21 cellular contexts compared by ENCODE assay signal in the genomic region with DNA sequence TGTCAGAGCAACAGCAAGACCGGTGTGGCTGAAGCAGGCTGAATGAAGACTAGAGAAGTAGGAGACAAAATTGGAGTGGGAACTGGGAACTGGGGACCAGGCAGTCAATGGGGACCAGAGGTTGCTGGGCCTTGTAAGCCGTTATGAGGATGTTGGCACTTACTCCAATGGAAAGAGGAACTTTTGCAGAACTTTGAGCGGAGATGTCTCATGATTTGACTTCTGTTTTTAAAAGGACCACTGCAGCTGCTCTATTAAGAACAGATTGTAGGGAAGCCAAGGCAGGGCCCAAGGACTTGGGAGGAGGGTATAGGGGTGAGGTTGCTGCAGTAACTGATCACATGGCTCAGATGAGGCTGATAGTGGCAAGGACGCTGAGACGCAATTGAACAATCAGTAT. TPM values are rescaled to one million over a fixed set of nuclear protein-coding genes. Genes with fewer than 3 reads are reported as not detected.
A peak's percentile ranks its signal among the peaks of the same experiment; 100 is the strongest.
DNase-seq lines count a peak whose midpoint lies in the region; ATAC-seq, FAIRE-seq and TF ChIP-seq lines count a peak whose summit lies in the region.
"Had no signal": no experiment of that assay in that cellular context is flagged by ENCODE, and none has a peak within 500 bp of the region (broad histone marks: within the 10 kb centered on the region; RNA-seq: fewer than 3 reads in every experiment).

No MANE protein-coding gene starts in this region.

- no peak overlapping the region for H3K23ac ChIP-seq in mesenchymal stem cell (ENCODE audit: low read length in 2 of 2)

- H3K4me1 ChIP-seq in A549: peaks cover 20% of the 10 kb centered on the region
- H3K4me1 ChIP-seq in K562 (replicated peaks in 1 of 2; ENCODE audit: control insufficient read depth in 2 of 2, insufficient read depth in 2 of 2, low read length in 2 of 2): no peaks in the 10 kb centered on the region
- peaks cover 10% of the 10 kb centered on the region for H3K4me1 ChIP-seq in mesenchymal stem cell (ENCODE audit: control insufficient read depth, insufficient read depth, low read depth, low read length)

- H4K8ac ChIP-seq in mesenchymal stem cell (ENCODE audit: low read length): no peak overlapping the region

- H3K79me1 ChIP-seq in mesenchymal stem cell (replicated peaks; ENCODE audit: low read length, poor library complexity, severe bottlenecking): no peaks in the 10 kb centered on the region

- no peak overlapping the region for H3K4me3 Mint-ChIP-seq in nephron progenitor cell
- H3K4me3 Mint-ChIP-seq: central memory CD8-positive, alpha-beta T cell; HFFc6; T-cell had no signal

- no peaks in the 10 kb centered on the region for H3K9me3 ChIP-seq in A549
- H3K9me3 ChIP-seq in K562 (replicated peaks; ENCODE audit: control insufficient read depth, insufficient read depth, low read depth, low read length): no peaks in the 10 kb centered on the region
- H3K9me3 ChIP-seq in mesenchymal stem cell (ENCODE audit: control insufficient read depth, low read length): no peaks in the 10 kb centered on the region
- H3K9me3 ChIP-seq: adrenal gland, tibial nerve had no signal

- no peaks in the 10 kb centered on the region for H3K27me3 ChIP-seq in K562 (ENCODE audit: control insufficient read depth in 2 of 2, insufficient read depth in 2 of 2, low read length in 2 of 2)
- no peaks in the 10 kb centered on the region for H3K27me3 ChIP-seq in mesenchymal stem cell (ENCODE audit: control insufficient read depth in 1 of 2, insufficient read depth in 1 of 2, low read length in 2 of 2)
- H3K27me3 ChIP-seq: adrenal gland, tibial nerve had no signal

- H3K27ac Mint-ChIP-seq in nephron progenitor cell: no peak overlapping the region
- H3K27ac Mint-ChIP-seq: activated T-helper 2 cell treated with anti-CD3 and anti-CD28 coated beads, Interferon-gamma antibody, Interleukin-2, Interleukin-4, amounts not matched to agents 10 μg/mL and 5 μg/mL and 100 μg/mL, durations not matched to agents 14 hours and 24 hours and 36 hours; HFFc6; T-cell had no signal

- H3K18ac ChIP-seq in mesenchymal stem cell (ENCODE audit: low read depth in 1 of 2, low read length in 2 of 2): peak overlapping the region in 1 of 2 experiments; percentile 1

- H2BK12ac ChIP-seq in mesenchymal stem cell (ENCODE audit: low read length in 2 of 2): peak overlapping the region in 1 of 2 experiments; percentile 4

- H2BK15ac ChIP-seq in mesenchymal stem cell (ENCODE audit: low read depth, poor library complexity, severe bottlenecking): no peak overlapping the region

- H3K27me3 Mint-ChIP-seq in nephron progenitor cell (ENCODE audit: low read depth, poor library complexity): no peaks in the 10 kb centered on the region
- H3K27me3 Mint-ChIP-seq: central memory CD8-positive, alpha-beta T cell; T-cell had no signal

- no peaks in the 10 kb centered on the region for H3K9me1 ChIP-seq in K562 (ENCODE audit: control insufficient read depth, insufficient read depth, low read length)

- no peak for TF ChIP-seq POLR2A in A549 (IDR thresholded peaks at IDR 0.05; ENCODE audit: low read length)
- TF ChIP-seq POLR2A in K562 (conservative IDR thresholded peaks at IDR 0.05): no peak

- no peak overlapping the region for H3K14ac ChIP-seq in mesenchymal stem cell (ENCODE audit: low read length in 2 of 2)

- no peak for TF ChIP-seq RAD21 in A549 (conservative IDR thresholded peaks at IDR 0.05 in 1 of 2, IDR thresholded peaks at IDR 0.05 in 1 of 2)
- TF ChIP-seq RAD21 in K562 (CRISPR knock-in tag; conservative IDR thresholded peaks at IDR 0.05 in 1 of 2, IDR thresholded peaks at IDR 0.05 in 1 of 2): no peak

- H3K36me3 ChIP-seq in K562 (ENCODE audit: control insufficient read depth, insufficient read depth, low read length): no peaks in the 10 kb centered on the region
- no peaks in the 10 kb centered on the region for H3K36me3 ChIP-seq in mesenchymal stem cell (ENCODE audit: control insufficient read depth in 1 of 2, insufficient read depth in 2 of 2, low read depth in 1 of 2, low read length in 2 of 2)
- H3K36me3 ChIP-seq: adrenal gland, tibial nerve had no signal

- TF ChIP-seq CTCF in A549 (IDR thresholded peaks at IDR 0.05): no peak
- TF ChIP-seq CTCF in K562 (IDR thresholded peaks at IDR 0.05 in 2 of 3, conservative IDR thresholded peaks at IDR 0.05 in 1 of 3; ENCODE audit: insufficient read depth in 2 of 3, low read depth in 1 of 3, low read length in 3 of 3): no peak
- no peak for TF ChIP-seq CTCF in nephron progenitor cell (IDR thresholded peaks at IDR 0.05)

- H3K4ac ChIP-seq in mesenchymal stem cell (ENCODE audit: low read depth in 1 of 2, low read length in 2 of 2): no peak overlapping the region

- intact Hi-C loops in K562 (cut with micrococcal nuclease): no loop called here

- no TSS peak for BruUV-seq in K562 (replicated peaks; lab: Mats Ljungman, UMichigan)

- no peak overlapping the region for H3K4me2 ChIP-seq in A549
- no peak overlapping the region for H3K4me2 ChIP-seq in K562 (ENCODE audit: insufficient read depth, low read length)
- no peak overlapping the region for H3K4me2 ChIP-seq in mesenchymal stem cell (ENCODE audit: low read length, poor library complexity, severe bottlenecking)

- in situ Hi-C loops in K562 (cut with MboI): no loop called here

- POLR2A ChIA-PET in A549 (lab: Yijun Ruan, JAX): no interaction called here
- POLR2A ChIA-PET in K562 (lab: Yijun Ruan, JAX): interaction anchor here (0.7 kb wide), 1 partner anchor 20 kb away, joined by 3 read pairs; no protein-coding TSS in a partner anchor

- ATAC-seq in A549: no peak
- ATAC-seq in K562: no peak
- no peak for ATAC-seq in HG02981 (IDR thresholded peaks at IDR 0.05; ENCODE audit: unreplicated experiment)
- ATAC-seq: Panc1, T-cell had no signal

- peak overlapping the region; percentile 6 for H2AK5ac ChIP-seq in mesenchymal stem cell (ENCODE audit: low read length, severe bottlenecking)

- TF ChIP-seq EP300 in A549 (IDR thresholded peaks at IDR 0.05) (no peak), K562 (IDR thresholded peaks at IDR 0.05; ENCODE audit: low read length) (no peak)

- WGBS in A549 (ENCODE audit: missing lambda C conversion rate): 95% methylated on average over 5 of the region's 5 CpGs
- 43% methylated on average over 5 of the region's 5 CpGs for WGBS in K562 (ENCODE audit: insufficient coverage, low coverage, missing lambda C conversion rate)
- WGBS in mesenchymal stem cell: 97% methylated on average over 5 of the region's 5 CpGs

- CTCF ChIA-PET in A549 (lab: Yijun Ruan, JAX) (interaction anchor here (1.4 to 5.7 kb wide), 2 partner anchors 9 to 16 kb away, joined by 4 to 18 read pairs; no protein-coding TSS in a partner anchor), K562 (lab: Yijun Ruan, JAX; ENCODE audit: low intra/inter-chr PET ratio) (no interaction called here)

- no peak overlapping the region for H2BK120ac ChIP-seq in mesenchymal stem cell (ENCODE audit: low read depth, low read length)

- H3K9me3 Mint-ChIP-seq in nephron progenitor cell: peaks cover 6% of the 10 kb centered on the region
- H3K9me3 Mint-ChIP-seq: activated T-helper 2 cell treated with anti-CD3 and anti-CD28 coated beads, Interferon-gamma antibody, Interleukin-2, Interleukin-4, amounts not matched to agents 10 μg/mL and 5 μg/mL and 100 μg/mL, durations not matched to agents 14 hours and 24 hours and 36 hours; central memory CD8-positive, alpha-beta T cell; HFFc6; T-cell had no signal

- H3K36me3 Mint-ChIP-seq in nephron progenitor cell (ENCODE audit: low read depth): peaks cover 6% of the 10 kb centered on the region
- H3K36me3 Mint-ChIP-seq: T-cell had no signal

- H4K91ac ChIP-seq in mesenchymal stem cell (ENCODE audit: low read length): no peak overlapping the region

- no peak for FAIRE-seq in A549 (lab: Jason Lieb, UNC)
- FAIRE-seq in K562 (lab: Jason Lieb, UNC): no peak
- FAIRE-seq: GM12892, small intestine had no signal

- H3K4me3 ChIP-seq in A549 (no peak overlapping the region), K562 (no peak overlapping the region), mesenchymal stem cell (ENCODE audit: insufficient read depth in 1 of 2, low read depth in 1 of 2, low read length in 2 of 2) (no peak overlapping the region)
- H3K4me3 ChIP-seq: adrenal gland, tibial nerve had no signal

- H4K20me1 ChIP-seq in K562 (replicated peaks; ENCODE audit: control insufficient read depth, insufficient read depth, low read length): no peaks in the 10 kb centered on the region

- H2AFZ ChIP-seq in K562 (ENCODE audit: low read depth, low read length) (no peak overlapping the region), mesenchymal stem cell (ENCODE audit: low read depth, low read length) (no peak overlapping the region)

- H3K9ac ChIP-seq in K562 (ENCODE audit: insufficient read depth in 1 of 2, low read depth in 2 of 2, low read length in 2 of 2) (no peak overlapping the region), mesenchymal stem cell (ENCODE audit: low read length) (no peak overlapping the region)

- peak overlapping the region; percentile 54 to 62; a peak in 3 of 6 replicates for H3K27ac ChIP-seq in A549
- H3K27ac ChIP-seq in K562 (ENCODE audit: extremely low read depth, low read depth, low read length): no peak overlapping the region
- H3K27ac ChIP-seq in mesenchymal stem cell (ENCODE audit: low read length, poor library complexity, severe bottlenecking): no peak overlapping the region

- no peaks in the 10 kb centered on the region for H3K79me2 ChIP-seq in K562 (ENCODE audit: control insufficient read depth, insufficient read depth, low read length)

- no peak for DNase-seq in A549 (ENCODE audit: low read depth in 1 of 2, low spot score in 1 of 2)
- peak; percentile 91 for DNase-seq in MV-4-11 (lab: John Stamatoyannopoulos, UW)
- DNase-seq in K562 (ENCODE audit: extremely low read depth in 1 of 4, low spot score in 3 of 4): no peak
- DNase-seq in mesenchymal stem cell: no peak
- DNase-seq in NCI-H526 (lab: John Stamatoyannopoulos, UW): no peak
- DNase-seq in NCI-H748 (lab: John Stamatoyannopoulos, UW; ENCODE audit: unreplicated experiment): no peak
- no peak for DNase-seq in nephron progenitor cell
- DNase-seq: activated CD4-positive, CD25-positive, alpha-beta regulatory T cell; HFFc6; NCI-H1417 treated with DMSO at 0.1 percent for 48 hours; occipital lobe; small intestine had no signal

- no peak overlapping the region for H2BK5ac ChIP-seq in mesenchymal stem cell (ENCODE audit: low read depth, low read length, poor library complexity, severe bottlenecking)

- peaks cover 25% of the 10 kb centered on the region for H3K4me1 Mint-ChIP-seq in nephron progenitor cell

RNA-seq across cellular contexts. Expression of gene IL18, which starts 34.2 kb away (rescaled TPM):
- polyA plus RNA-seq in A549 (2011; rRNA removed): 87.1 and 95.5 TPM in 2 replicates
- 35.4 and 37.2 TPM in 2 replicates for polyA plus RNA-seq in A549 (2012; cell fraction: cytosol; rRNA removed)
- polyA plus RNA-seq in A549 (2012; cell fraction: nucleus; rRNA removed): 10.9 and 18.7 TPM in 2 replicates
- polyA plus RNA-seq in A549 (2017; fragmentation: RNase III; extraction: RNeasy Plus Mini Kit Qiagen cat#74134 plus additional on column Dnase treatment): 114 to 122 TPM (median 119 TPM) in 3 replicates
- 22.6 and 26.6 TPM in 2 replicates for polyA minus RNA-seq in A549 (2011; rRNA and poly(A)+ RNA removed)
- total RNA-seq in K562 (2011; cell fraction: chromatin; rRNA removed; ENCODE audit: low replicate concordance): 1.2 and 1.8 TPM in 2 replicates
- not detected in 2 replicates for total RNA-seq in K562 (2011; cell fraction: nucleolus; rRNA removed)
- total RNA-seq in K562 (2011; cell fraction: nucleoplasm; rRNA removed): 0.95 and 2.7 TPM in 2 replicates
- 3.3 and 5.4 TPM in 2 replicates for total RNA-seq in K562 (2014; rRNA removed)
- 7.9 and 9.0 TPM in 2 replicates for total RNA-seq in K562 (2014; rRNA removed; fragmentation: Illumina TruSeq; extraction: Trizol)
- 7.4 and 8.0 TPM in 2 replicates for total RNA-seq in K562 (2015; rRNA removed; fragmentation: Illumina TruSeq; extraction: Trizol)
- total RNA-seq in K562 (2021): 3.5 and 6.0 TPM in 2 replicates
- polyA plus RNA-seq in K562 (2011; rRNA removed): 2.2 and 4.1 TPM in 2 replicates
- 1.1 and 1.9 TPM in 2 replicates for polyA plus RNA-seq in K562 (2011; cell fraction: cytosol; rRNA removed)
- 0.62 and 1.1 TPM in 2 replicates for polyA plus RNA-seq in K562 (2011; cell fraction: nucleus; rRNA removed)
- polyA plus RNA-seq in K562 (2012): 8.1 and 30.0 TPM in 2 replicates
- polyA plus RNA-seq in K562 (2014; fragmentation: Illumina TruSeq; extraction: Trizol): 10.0 TPM in 2 replicates
- polyA plus RNA-seq in K562 (2014; fragmentation: Nextera tagmentation; extraction: Ambion mirVana): 1 to 10 TPM; 5.9 to 6.1 TPM
- polyA plus RNA-seq in K562 (2014; rRNA removed): 7.4 and 8.9 TPM in 2 replicates
- 1.2 and 1.6 TPM in 2 replicates for polyA minus RNA-seq in K562 (2011; rRNA and poly(A)+ RNA removed)
- polyA minus RNA-seq in K562 (2011; cell fraction: cytosol; rRNA and poly(A)+ RNA removed): not detected in 2 replicates
- polyA minus RNA-seq in K562 (2011; cell fraction: nucleus; rRNA and poly(A)+ RNA removed): 0.81 and 1.1 TPM in 2 replicates
- 32.6 TPM for polyA plus RNA-seq in mesenchymal stem cell (2013, experiment 1 of 2)
- polyA plus RNA-seq in mesenchymal stem cell (2013, experiment 2 of 2): 32.9 TPM

RNA-seq across cellular contexts. Expression of gene TEX12, which starts 37.5 kb away (rescaled TPM):
- polyA plus RNA-seq in A549 (2011; rRNA removed) (not detected in 2 replicates), A549 (2017; fragmentation: RNase III; extraction: RNeasy Plus Mini Kit Qiagen cat#74134 plus additional on column Dnase treatment) (not detected in 3 replicates), K562 (2011; rRNA removed) (0.10 and 0.28 TPM in 2 replicates), K562 (2014; fragmentation: Illumina TruSeq; extraction: Trizol) (0.39 and 0.61 TPM in 2 replicates), K562 (2014; fragmentation: Nextera tagmentation; extraction: Ambion mirVana) (1 to 10 TPM; 1.4 to 2.3 TPM), K562 (2014; rRNA removed) (0.20 and 0.28 TPM in 2 replicates)
- polyA plus RNA-seq in A549 (2012; cell fraction: cytosol; rRNA removed): not detected in 2 replicates
- polyA plus RNA-seq in A549 (2012; cell fraction: nucleus; rRNA removed): not detected in 2 replicates
- not detected in 2 replicates for polyA minus RNA-seq in A549 (2011; rRNA and poly(A)+ RNA removed)
- total RNA-seq in K562 (2011; cell fraction: chromatin; rRNA removed; ENCODE audit: low replicate concordance): 0.39 and 0.44 TPM in 2 replicates
- 0.53 TPM in 1 of 2 replicates, not detected in the other for total RNA-seq in K562 (2011; cell fraction: nucleolus; rRNA removed)
- 0.37 TPM in 1 of 2 replicates, not detected in the other for total RNA-seq in K562 (2011; cell fraction: nucleoplasm; rRNA removed)
- total RNA-seq in K562 (2014; rRNA removed) (0.65 TPM in 1 of 2 replicates, not detected in the other), K562 (2014; rRNA removed; fragmentation: Illumina TruSeq; extraction: Trizol) (0.73 and 1.0 TPM in 2 replicates), K562 (2015; rRNA removed; fragmentation: Illumina TruSeq; extraction: Trizol) (0.45 and 0.91 TPM in 2 replicates), K562 (2021) (0.31 and 0.62 TPM in 2 replicates)
- polyA plus RNA-seq in K562 (2011; cell fraction: cytosol; rRNA removed): not detected in 2 replicates
- not detected in 2 replicates for polyA plus RNA-seq in K562 (2011; cell fraction: nucleus; rRNA removed)
- polyA plus RNA-seq in K562 (2012): 0.17 TPM in 1 of 2 replicates, not detected in the other
- polyA minus RNA-seq in K562 (2011; rRNA and poly(A)+ RNA removed): not detected in 2 replicates
- polyA minus RNA-seq in K562 (2011; cell fraction: cytosol; rRNA and poly(A)+ RNA removed): not detected in 2 replicates
- polyA minus RNA-seq in K562 (2011; cell fraction: nucleus; rRNA and poly(A)+ RNA removed): not detected in 2 replicates
- polyA plus RNA-seq in mesenchymal stem cell (2013, experiment 1 of 2): not detected
- 0.07 TPM for polyA plus RNA-seq in mesenchymal stem cell (2013, experiment 2 of 2)
- total RNA-seq: activated T-helper 2 cell treated with anti-CD3 and anti-CD28 coated beads, Interferon-gamma antibody, Interleukin-2, Interleukin-4, amounts not matched to agents 10 μg/mL and 5 μg/mL and 100 μg/mL, durations not matched to agents 14 hours and 24 hours and 36 hours; adrenal gland; fibroblast of villous mesenchyme; HFFc6; occipital lobe had no signal

RNA-seq across cellular contexts. Expression of gene SDHD, which starts 43.0 kb away (rescaled TPM):
- polyA plus RNA-seq in A549 (2011; rRNA removed) (86.3 and 122 TPM in 2 replicates), A549 (2017; fragmentation: RNase III; extraction: RNeasy Plus Mini Kit Qiagen cat#74134 plus additional on column Dnase treatment) (91.5 to 94.5 TPM (median 94.1 TPM) in 3 replicates), K562 (2011; rRNA removed) (276 and 303 TPM in 2 replicates), K562 (2014; fragmentation: Illumina TruSeq; extraction: Trizol) (201 and 215 TPM in 2 replicates), K562 (2014; fragmentation: Nextera tagmentation; extraction: Ambion mirVana) (1,000 to 10,000 TPM; 1,105 to 1,225 TPM), K562 (2014; rRNA removed) (215 and 243 TPM in 2 replicates)
- 168 and 181 TPM in 2 replicates for polyA plus RNA-seq in A549 (2012; cell fraction: cytosol; rRNA removed)
- polyA plus RNA-seq in A549 (2012; cell fraction: nucleus; rRNA removed): 105 and 129 TPM in 2 replicates
- polyA minus RNA-seq in A549 (2011; rRNA and poly(A)+ RNA removed): 159 and 229 TPM in 2 replicates
- total RNA-seq in K562 (2011; cell fraction: chromatin; rRNA removed; ENCODE audit: low replicate concordance): 36.9 and 54.3 TPM in 2 replicates
- total RNA-seq in K562 (2011; cell fraction: nucleolus; rRNA removed): 66.0 and 67.4 TPM in 2 replicates
- total RNA-seq in K562 (2011; cell fraction: nucleoplasm; rRNA removed): 67.2 and 80.8 TPM in 2 replicates
- total RNA-seq in K562 (2014; rRNA removed) (117 and 150 TPM in 2 replicates), K562 (2014; rRNA removed; fragmentation: Illumina TruSeq; extraction: Trizol) (239 and 242 TPM in 2 replicates), K562 (2015; rRNA removed; fragmentation: Illumina TruSeq; extraction: Trizol) (156 and 174 TPM in 2 replicates), K562 (2021) (176 and 197 TPM in 2 replicates)
- polyA plus RNA-seq in K562 (2011; cell fraction: cytosol; rRNA removed): 544 and 575 TPM in 2 replicates
- 122 and 139 TPM in 2 replicates for polyA plus RNA-seq in K562 (2011; cell fraction: nucleus; rRNA removed)
- 150 and 211 TPM in 2 replicates for polyA plus RNA-seq in K562 (2012)
- polyA minus RNA-seq in K562 (2011; rRNA and poly(A)+ RNA removed): 281 and 364 TPM in 2 replicates
- 120 and 142 TPM in 2 replicates for polyA minus RNA-seq in K562 (2011; cell fraction: cytosol; rRNA and poly(A)+ RNA removed)
- polyA minus RNA-seq in K562 (2011; cell fraction: nucleus; rRNA and poly(A)+ RNA removed): 27.1 and 46.9 TPM in 2 replicates
- polyA plus RNA-seq in mesenchymal stem cell (2013, experiment 1 of 2): 59.5 TPM
- 62.1 TPM for polyA plus RNA-seq in mesenchymal stem cell (2013, experiment 2 of 2)

RNA-seq across cellular contexts. Expression of gene TIMM8B, which starts 43.1 kb away (rescaled TPM):
- polyA plus RNA-seq in A549 (2011; rRNA removed): 84.5 and 126 TPM in 2 replicates
- polyA plus RNA-seq in A549 (2012; cell fraction: cytosol; rRNA removed): 138 and 171 TPM in 2 replicates
- 45.7 and 50.6 TPM in 2 replicates for polyA plus RNA-seq in A549 (2012; cell fraction: nucleus; rRNA removed)
- 85.3 to 94.0 TPM (median 87.6 TPM) in 3 replicates for polyA plus RNA-seq in A549 (2017; fragmentation: RNase III; extraction: RNeasy Plus Mini Kit Qiagen cat#74134 plus additional on column Dnase treatment)
- 18.1 and 20.9 TPM in 2 replicates for polyA minus RNA-seq in A549 (2011; rRNA and poly(A)+ RNA removed)
- 15.0 and 19.8 TPM in 2 replicates for total RNA-seq in K562 (2011; cell fraction: chromatin; rRNA removed; ENCODE audit: low replicate concordance)
- total RNA-seq in K562 (2011; cell fraction: nucleolus; rRNA removed): 27.7 and 34.7 TPM in 2 replicates
- 27.4 and 37.3 TPM in 2 replicates for total RNA-seq in K562 (2011; cell fraction: nucleoplasm; rRNA removed)
- 145 and 209 TPM in 2 replicates for total RNA-seq in K562 (2014; rRNA removed)
- total RNA-seq in K562 (2014; rRNA removed; fragmentation: Illumina TruSeq; extraction: Trizol): 108 and 117 TPM in 2 replicates
- total RNA-seq in K562 (2015; rRNA removed; fragmentation: Illumina TruSeq; extraction: Trizol): 106 and 117 TPM in 2 replicates
- 104 and 113 TPM in 2 replicates for total RNA-seq in K562 (2021)
- polyA plus RNA-seq in K562 (2011; rRNA removed): 124 and 175 TPM in 2 replicates
- 126 and 165 TPM in 2 replicates for polyA plus RNA-seq in K562 (2011; cell fraction: cytosol; rRNA removed)
- polyA plus RNA-seq in K562 (2011; cell fraction: nucleus; rRNA removed): 89.6 and 91.5 TPM in 2 replicates
- 85.4 and 177 TPM in 2 replicates for polyA plus RNA-seq in K562 (2012)
- polyA plus RNA-seq in K562 (2014; fragmentation: Illumina TruSeq; extraction: Trizol): 95.8 and 105 TPM in 2 replicates
- polyA plus RNA-seq in K562 (2014; fragmentation: Nextera tagmentation; extraction: Ambion mirVana): 100 to 1,000 TPM; 325 to 338 TPM
- polyA plus RNA-seq in K562 (2014; rRNA removed): 200 and 208 TPM in 2 replicates
- 41.4 and 45.7 TPM in 2 replicates for polyA minus RNA-seq in K562 (2011; rRNA and poly(A)+ RNA removed)
- 14.5 and 20.1 TPM in 2 replicates for polyA minus RNA-seq in K562 (2011; cell fraction: cytosol; rRNA and poly(A)+ RNA removed)
- 17.5 and 27.4 TPM in 2 replicates for polyA minus RNA-seq in K562 (2011; cell fraction: nucleus; rRNA and poly(A)+ RNA removed)
- polyA plus RNA-seq in mesenchymal stem cell (2013, experiment 1 of 2): 139 TPM
- 138 TPM for polyA plus RNA-seq in mesenchymal stem cell (2013, experiment 2 of 2)

RNA-seq across cellular contexts. Expression of gene BCO2, which starts 45.7 kb away (rescaled TPM):
- polyA plus RNA-seq in A549 (2011; rRNA removed) (1.9 and 2.1 TPM in 2 replicates), A549 (2017; fragmentation: RNase III; extraction: RNeasy Plus Mini Kit Qiagen cat#74134 plus additional on column Dnase treatment) (0.79 to 1.8 TPM (median 1.3 TPM) in 3 replicates), K562 (2011; rRNA removed) (0.52 and 0.58 TPM in 2 replicates), K562 (2014; fragmentation: Illumina TruSeq; extraction: Trizol) (0.31 and 0.61 TPM in 2 replicates), K562 (2014; fragmentation: Nextera tagmentation; extraction: Ambion mirVana) (under 1 TPM; 0.21 to 0.24 TPM), K562 (2014; rRNA removed) (0.64 and 0.90 TPM in 2 replicates)
- polyA plus RNA-seq in A549 (2012; cell fraction: cytosol; rRNA removed): 0.25 and 0.28 TPM in 2 replicates
- polyA plus RNA-seq in A549 (2012; cell fraction: nucleus; rRNA removed): 0.47 and 0.49 TPM in 2 replicates
- 0.58 and 0.63 TPM in 2 replicates for polyA minus RNA-seq in A549 (2011; rRNA and poly(A)+ RNA removed)
- 0.83 and 5.0 TPM in 2 replicates for total RNA-seq in K562 (2011; cell fraction: chromatin; rRNA removed; ENCODE audit: low replicate concordance)
- 0.17 and 1.4 TPM in 2 replicates for total RNA-seq in K562 (2011; cell fraction: nucleolus; rRNA removed)
- total RNA-seq in K562 (2011; cell fraction: nucleoplasm; rRNA removed): 1.4 and 3.3 TPM in 2 replicates
- total RNA-seq in K562 (2014; rRNA removed) (0.69 TPM in 1 of 2 replicates, not detected in the other), K562 (2014; rRNA removed; fragmentation: Illumina TruSeq; extraction: Trizol) (0.54 and 1.0 TPM in 2 replicates), K562 (2015; rRNA removed; fragmentation: Illumina TruSeq; extraction: Trizol) (0.91 and 1.4 TPM in 2 replicates), K562 (2021) (0.42 and 0.60 TPM in 2 replicates)
- polyA plus RNA-seq in K562 (2011; cell fraction: cytosol; rRNA removed): 0.09 and 0.15 TPM in 2 replicates
- polyA plus RNA-seq in K562 (2011; cell fraction: nucleus; rRNA removed): 0.82 and 2.4 TPM in 2 replicates
- polyA plus RNA-seq in K562 (2012): 0.18 and 1.1 TPM in 2 replicates
- polyA minus RNA-seq in K562 (2011; rRNA and poly(A)+ RNA removed): 0.35 and 2.0 TPM in 2 replicates
- not detected in 2 replicates for polyA minus RNA-seq in K562 (2011; cell fraction: cytosol; rRNA and poly(A)+ RNA removed)
- polyA minus RNA-seq in K562 (2011; cell fraction: nucleus; rRNA and poly(A)+ RNA removed): 0.40 and 1.3 TPM in 2 replicates
- 5.3 TPM for polyA plus RNA-seq in mesenchymal stem cell (2013, experiment 1 of 2)
- 4.9 TPM for polyA plus RNA-seq in mesenchymal stem cell (2013, experiment 2 of 2)

Comparison
In these comparisons a context has a peak if more than half of its experiments do, and no peak if none do; other contexts are left out.
1. H3K27ac ChIP-seq: peak in A549 (2 of 2); none in K562 (single experiment) and mesenchymal stem cell (single experiment).
2. Of the 35 proteins assayed by ChIP-seq in both K562 and A549: peak only in K562: USF2; only in A549: none; in both: none; in neither: 34.